Comparison of ENCODE assay signal across 11 cellular contexts in genomic region chr5:14212838-14213237, GRCh38.
DNase-seq lines count a peak whose midpoint lies in the region; ATAC-seq, FAIRE-seq and TF ChIP-seq lines count a peak whose summit lies in the region.
"Had no signal": no experiment of that assay in that cellular context is flagged by ENCODE, and none has a peak within 500 bp of the region (broad histone marks: within the 10 kb centered on the region; RNA-seq: fewer than 3 reads in every experiment).

No MANE protein-coding gene starts in this region.

- H2AFZ ChIP-seq in GM12878 (ENCODE audit: control insufficient read depth, low read depth, low read length) (peak overlapping the region; percentile 39), Karpas-422 (ENCODE audit: low read length) (no peak overlapping the region)

- H3K4me2 ChIP-seq in GM12878 (ENCODE audit: control insufficient read depth, insufficient read depth) (peak overlapping the region; percentile 76), Karpas-422 (ENCODE audit: low read depth, low read length, poor library complexity, severe bottlenecking) (no peak overlapping the region)

- BruUV-seq in GM12878 (replicated peaks; lab: Mats Ljungman, UMichigan), result TSS peak; percentile 40

- H3K9me2 ChIP-seq in Karpas-422 (replicated peaks; ENCODE audit: insufficient read depth, low read length), result no peaks in the 10 kb centered on the region

- H3K4me3 ChIP-seq in GM12878 (peak overlapping the region; percentile 37), stomach smooth muscle (ENCODE audit: low read length in 2 of 2) (no peak overlapping the region), Karpas-422 (ENCODE audit: low read length) (no peak overlapping the region)

- RAD21 ChIA-PET in GM12878 (lab: Charles Lee; ENCODE audit: unreplicated experiment), result interaction anchor here (0.9 to 12.4 kb wide), 21 partner anchors 8 to 436 kb away, joined by 3 to 373 read pairs (median 7); partner anchors contain the start of gene TRIO

- TF ChIP-seq RAD21 in GM12878 (IDR thresholded peaks at IDR 0.05; ENCODE audit: insufficient read depth, low read depth, low read length), result 0 out of 2 replicates have a peak, but pooled peaks have one; percentile 10

- CTCF ChIA-PET in GM12878 (lab: Yijun Ruan, JAX), result interaction anchor here (0.6 to 9.7 kb wide), 14 partner anchors 9 to 221 kb away, joined by 3 to 118 read pairs (median 4); no protein-coding TSS in a partner anchor

- no peaks in the 10 kb centered on the region for H4K20me1 ChIP-seq in GM12878 (ENCODE audit: control insufficient read depth, insufficient read depth)
- H4K20me1 ChIP-seq in Karpas-422 (ENCODE audit: insufficient read depth, low read depth, low read length), result no peaks in the 10 kb centered on the region

- H3K9me3 ChIP-seq in GM12878 (replicated peaks; ENCODE audit: control insufficient read depth, insufficient read depth, low read length) (no peaks in the 10 kb centered on the region), stomach smooth muscle (ENCODE audit: control insufficient read depth in 2 of 2, low read length in 2 of 2) (no peaks in the 10 kb centered on the region), Karpas-422 (ENCODE audit: low read length) (no peaks in the 10 kb centered on the region)

- intact Hi-C loops in GM12878 (cut with micrococcal nuclease; ENCODE audit: unreplicated experiment), result loop anchor here (1.0 to 5.0 kb wide), 2 partner anchors 105 to 221 kb away; no protein-coding TSS in a partner anchor

- peak overlapping the region; percentile 59; the same call in 1 of the 2 replicates for H3K9ac ChIP-seq in GM12878 (ENCODE audit: control insufficient read depth, insufficient read depth, low read length)
- H3K9ac ChIP-seq in stomach smooth muscle (ENCODE audit: low read length in 2 of 2), result no peak overlapping the region
- no peak overlapping the region for H3K9ac ChIP-seq in Karpas-422 (ENCODE audit: low read length)

- WGBS in GM12878 (ENCODE audit: insufficient coverage, insufficient replicate concordance, low lambda C conversion rate, missing lambda C conversion rate), result 1% methylated on average over 4 of the region's 4 CpGs

- DNase-seq in NCI-H510A treated with DMSO at 0.1 percent for 48 hours (lab: John Stamatoyannopoulos, UW), result peak; percentile 62
- DNase-seq in NCI-H510A (lab: John Stamatoyannopoulos, UW), result no peak
- peak; percentile 83 for DNase-seq in GM12878 (ENCODE audit: low read depth, low spot score)
- no peak for DNase-seq in Ammon's horn (ENCODE audit: low spot score)
- no peak for DNase-seq in Karpas-422
- no peak for DNase-seq in NCI-H187 treated with DMSO at 0.1 percent for 48 hours (lab: John Stamatoyannopoulos, UW)
- DNase-seq: 8988T; activated effector memory CD4-positive, alpha-beta T cell treated with anti-CD3 and anti-CD28 coated beads, Interleukin-2, amount 50 U/mL, for 16 hours had no signal

- in situ Hi-C loops in GM12878 (cut with MboI), result loop anchor here (5.0 kb wide), 1 partner anchor 106 kb away; no protein-coding TSS in a partner anchor

- TF ChIP-seq CTCF in GM12878 (IDR thresholded peaks at IDR 0.05 in 2 of 3, conservative IDR thresholded peaks at IDR 0.05 in 1 of 3; ENCODE audit: control insufficient read depth in 2 of 3, extremely low read depth in 1 of 3, insufficient read depth in 1 of 3, low read depth in 3 of 3, low read length in 3 of 3), result no peak

- H3K27ac ChIP-seq in GM12878 (ENCODE audit: control insufficient read depth, insufficient read depth) (peak overlapping the region; percentile 94), stomach smooth muscle (ENCODE audit: low read length) (peak overlapping the region; percentile 8), Karpas-422 (ENCODE audit: low read length) (no peak overlapping the region)

- peaks cover 98% of the 10 kb centered on the region for H3K79me2 ChIP-seq in GM12878 (ENCODE audit: control insufficient read depth, insufficient read depth, low read length)
- no peaks in the 10 kb centered on the region for H3K79me2 ChIP-seq in Karpas-422 (ENCODE audit: low read length)

- H3K27me3 ChIP-seq in GM12878 (replicated peaks in 1 of 2; ENCODE audit: control insufficient read depth in 2 of 2, insufficient read depth in 2 of 2, low read length in 1 of 2), result no peaks in the 10 kb centered on the region
- H3K27me3 ChIP-seq in stomach smooth muscle (ENCODE audit: control insufficient read depth in 1 of 2, insufficient read depth in 2 of 2, low read length in 2 of 2), result no peaks in the 10 kb centered on the region
- no peaks in the 10 kb centered on the region for H3K27me3 ChIP-seq in Karpas-422 (ENCODE audit: low read length)

- POLR2A ChIA-PET in GM12878 (lab: Charles Lee), result interaction anchor here (0.6 to 12.4 kb wide), 14 partner anchors 9 to 204 kb away, joined by 3 to 347 read pairs (median 9); partner anchors contain the start of gene TRIO

- peak; percentile 56 to 84; a peak in 3 of 4 replicates for TF ChIP-seq EP300 in GM12878 (IDR thresholded peaks at IDR 0.05; ENCODE audit: borderline replicate concordance in 1 of 2, control insufficient read depth in 1 of 2, low read depth in 2 of 2, low read length in 2 of 2)

- H3K4me1 ChIP-seq in GM12878 (ENCODE audit: control insufficient read depth, insufficient read depth, low read length) (peaks cover 70% of the 10 kb centered on the region), stomach smooth muscle (ENCODE audit: control insufficient read depth, insufficient read depth, low read length) (peaks cover 31% of the 10 kb centered on the region), Karpas-422 (ENCODE audit: low read length) (no peaks in the 10 kb centered on the region)

- ATAC-seq in HG02981 (IDR thresholded peaks at IDR 0.05; ENCODE audit: unreplicated experiment), result peak; percentile 31
- ATAC-seq in GM12878, result peak; percentile 47

- FAIRE-seq in GM12878 (lab: Jason Lieb, UNC), result no peak
- FAIRE-seq: frontal cortex had no signal

- TF ChIP-seq POLR2A in GM12878 (IDR thresholded peaks at IDR 0.05; ENCODE audit: low read depth, low read length), result no peak

- SMC1A ChIA-PET in GM12878 (lab: Charles Lee; ENCODE audit: uncharacterized antibody, unreplicated experiment), result interaction anchor here (0.6 to 14.5 kb wide), 19 partner anchors 9 to 104 kb away, joined by 3 to 225 read pairs (median 15); partner anchors contain the start of gene TRIO

- H3K36me3 ChIP-seq in GM12878 (ENCODE audit: control insufficient read depth in 2 of 2, insufficient read depth in 2 of 2, low read length in 1 of 2), result no peaks in the 10 kb centered on the region; a peak in 1 of 4 replicates
- no peaks in the 10 kb centered on the region for H3K36me3 ChIP-seq in stomach smooth muscle (ENCODE audit: control insufficient read depth in 2 of 2, insufficient read depth in 2 of 2, low read length in 2 of 2)
- no peaks in the 10 kb centered on the region for H3K36me3 ChIP-seq in Karpas-422 (ENCODE audit: insufficient read depth, low read length)

TF ChIP-seq in GM12878, 131 proteins besides CTCF, POLR2A, EP300 and RAD21 (continues in another document):
- TF ChIP-seq GABPA (IDR thresholded peaks at IDR 0.05; ENCODE audit: low read depth), result no peak
- TF ChIP-seq SP1 (IDR thresholded peaks at IDR 0.05; ENCODE audit: low read depth, low read length), result no peak
- no peak for TF ChIP-seq DPF2 (IDR thresholded peaks at IDR 0.05)
- TF ChIP-seq MYB (IDR thresholded peaks at IDR 0.05; ENCODE audit: borderline replicate concordance, low read depth, low read length), result peak; percentile 69; the same call in 1 of the 2 replicates
- no peak for TF ChIP-seq EGR1 (IDR thresholded peaks at IDR 0.05; ENCODE audit: borderline replicate concordance in 1 of 2, low read depth in 2 of 2, low read length in 2 of 2)
- no peak for TF ChIP-seq ELK1 (IDR thresholded peaks at IDR 0.05; ENCODE audit: low read depth, low read length)
- TF ChIP-seq NR2C1 (IDR thresholded peaks at IDR 0.05), result no peak
- no peak for TF ChIP-seq CHD4 (IDR thresholded peaks at IDR 0.05)
- TF ChIP-seq ASH2L (IDR thresholded peaks at IDR 0.05; ENCODE audit: borderline replicate concordance, low read depth), result no peak
- TF ChIP-seq ZNF24 (IDR thresholded peaks at IDR 0.05), result 0 out of 2 replicates have a peak, but pooled peaks have one; percentile 14
- TF ChIP-seq RB1 (IDR thresholded peaks at IDR 0.05; ENCODE audit: borderline replicate concordance), result 0 out of 2 replicates have a peak, but pooled peaks have one; percentile 1
- TF ChIP-seq USF2 (IDR thresholded peaks at IDR 0.05; ENCODE audit: borderline replicate concordance, low read depth, low read length), result no peak
- TF ChIP-seq SRF (IDR thresholded peaks at IDR 0.05; ENCODE audit: low read depth in 2 of 2, low read length in 2 of 2), result no peak
- peak; percentile 69; the same call in 1 of the 2 replicates for TF ChIP-seq TCF12 (IDR thresholded peaks at IDR 0.05; ENCODE audit: low read depth, low read length)
- TF ChIP-seq ZBED1 (IDR thresholded peaks at IDR 0.05; ENCODE audit: borderline replicate concordance), result 0 out of 2 replicates have a peak, but pooled peaks have one; percentile 6
- TF ChIP-seq, protein P1, sequence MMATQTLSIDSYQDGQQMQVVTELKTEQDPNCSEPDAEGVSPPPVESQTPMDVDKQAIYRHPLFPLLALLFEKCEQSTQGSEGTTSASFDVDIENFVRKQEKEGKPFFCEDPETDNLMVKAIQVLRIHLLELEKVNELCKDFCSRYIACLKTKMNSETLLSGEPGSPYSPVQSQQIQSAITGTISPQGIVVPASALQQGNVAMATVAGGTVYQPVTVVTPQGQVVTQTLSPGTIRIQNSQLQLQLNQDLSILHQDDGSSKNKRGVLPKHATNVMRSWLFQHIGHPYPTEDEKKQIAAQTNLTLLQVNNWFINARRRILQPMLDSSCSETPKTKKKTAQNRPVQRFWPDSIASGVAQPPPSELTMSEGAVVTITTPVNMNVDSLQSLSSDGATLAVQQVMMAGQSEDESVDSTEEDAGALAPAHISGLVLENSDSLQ (IDR thresholded peaks at IDR 0.05), result no peak
- TF ChIP-seq CREM (IDR thresholded peaks at IDR 0.05; ENCODE audit: low read depth), result no peak

Comparison
In these comparisons a context has a peak if more than half of its experiments do, and no peak if none do; other contexts are left out.
1. DNase-seq: peak in NCI-H510A treated with DMSO at 0.1 percent for 48 hours (single experiment) and GM12878 (single experiment); none in NCI-H510A (single experiment), Ammon's horn (single experiment), Karpas-422 (single experiment) and NCI-H187 treated with DMSO at 0.1 percent for 48 hours (single experiment).